ENCODE assay signal across 1 cellular context in the genomic region with DNA sequence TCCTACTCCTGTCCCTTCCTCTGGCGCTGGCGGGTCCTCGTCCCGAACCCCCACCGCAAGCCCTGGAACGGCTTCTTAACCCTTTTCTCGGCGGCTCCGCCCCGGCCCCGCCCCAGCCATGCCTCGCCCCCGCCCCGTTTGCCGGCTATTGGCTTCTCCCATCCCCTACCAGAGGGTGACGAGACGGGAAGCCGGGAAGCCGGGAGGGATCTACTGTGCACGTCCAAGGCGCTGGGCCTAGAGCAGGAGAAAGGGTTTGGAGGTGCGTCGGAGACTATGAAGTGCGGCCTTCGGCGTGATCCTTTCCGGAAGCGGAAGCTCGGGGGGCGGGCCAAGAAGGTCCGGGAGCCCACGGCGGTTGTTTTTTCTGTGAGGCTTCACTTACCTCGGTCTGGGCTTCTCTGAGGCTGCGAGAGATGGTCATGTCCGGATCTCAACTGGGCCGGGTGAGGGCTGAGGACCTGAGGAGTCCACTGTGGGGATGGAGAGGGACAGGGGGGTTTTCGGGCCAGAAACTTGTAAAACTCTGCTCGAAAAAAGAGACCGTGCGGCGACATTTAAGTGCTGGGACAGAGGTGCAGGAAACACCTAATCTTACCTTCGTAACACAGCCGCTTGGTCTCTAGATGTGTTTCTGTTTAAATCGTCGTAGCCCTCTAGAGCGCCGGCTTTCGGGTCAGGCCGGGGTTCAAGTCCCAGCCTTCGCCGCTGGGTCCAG.
TF ChIP-seq lines count a peak whose summit lies in the region.

No MANE protein-coding gene starts in this region.

TF ChIP-seq in SK-N-SH, 30 proteins besides CTCF, POLR2A, EP300 and RAD21:
- TF ChIP-seq SIN3A (IDR thresholded peaks at IDR 0.05; ENCODE audit: borderline replicate concordance, low read depth, low read length) (peak; percentile 43; the same call in 1 of the 2 replicates), YY1 (IDR thresholded peaks at IDR 0.05; ENCODE audit: low read depth) (peak; percentile 61; the same call in 1 of the 2 replicates), ELF1 (IDR thresholded peaks at IDR 0.05) (peak; percentile 67; the same call in 1 of the 2 replicates), RCOR1 (IDR thresholded peaks at IDR 0.05; ENCODE audit: low read length) (no peak), MEF2A (IDR thresholded peaks at IDR 0.05; ENCODE audit: borderline replicate concordance, low read depth) (no peak), POLR2AphosphoS5 (IDR thresholded peaks at IDR 0.05; ENCODE audit: low read depth, low read length) (peak; percentile 90), CHD2 (IDR thresholded peaks at IDR 0.05; ENCODE audit: low read length, partially characterized antibody) (peak; percentile 46), GABPA (IDR thresholded peaks at IDR 0.05; ENCODE audit: low read depth) (peak; percentile 88), JUND (IDR thresholded peaks at IDR 0.05) (no peak), TAF1 (IDR thresholded peaks at IDR 0.05; ENCODE audit: borderline replicate concordance, low read depth, low read length) (peak; percentile 72), MXI1 (IDR thresholded peaks at IDR 0.05; ENCODE audit: low read depth, low read length) (0 out of 2 replicates have a peak, but pooled peaks have one; percentile 67), FOSL2 (IDR thresholded peaks at IDR 0.05; ENCODE audit: borderline replicate concordance, low read depth) (no peak)
- TF ChIP-seq, protein P1, sequence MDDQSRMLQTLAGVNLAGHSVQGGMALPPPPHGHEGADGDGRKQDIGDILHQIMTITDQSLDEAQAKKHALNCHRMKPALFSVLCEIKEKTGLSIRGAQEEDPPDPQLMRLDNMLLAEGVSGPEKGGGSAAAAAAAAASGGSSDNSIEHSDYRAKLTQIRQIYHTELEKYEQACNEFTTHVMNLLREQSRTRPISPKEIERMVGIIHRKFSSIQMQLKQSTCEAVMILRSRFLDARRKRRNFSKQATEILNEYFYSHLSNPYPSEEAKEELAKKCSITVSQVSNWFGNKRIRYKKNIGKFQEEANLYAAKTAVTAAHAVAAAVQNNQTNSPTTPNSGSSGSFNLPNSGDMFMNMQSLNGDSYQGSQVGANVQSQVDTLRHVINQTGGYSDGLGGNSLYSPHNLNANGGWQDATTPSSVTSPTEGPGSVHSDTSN (IDR thresholded peaks at IDR 0.05), result 0 out of 2 replicates have a peak, but pooled peaks have one; percentile 14
- TF ChIP-seq, protein P2, sequence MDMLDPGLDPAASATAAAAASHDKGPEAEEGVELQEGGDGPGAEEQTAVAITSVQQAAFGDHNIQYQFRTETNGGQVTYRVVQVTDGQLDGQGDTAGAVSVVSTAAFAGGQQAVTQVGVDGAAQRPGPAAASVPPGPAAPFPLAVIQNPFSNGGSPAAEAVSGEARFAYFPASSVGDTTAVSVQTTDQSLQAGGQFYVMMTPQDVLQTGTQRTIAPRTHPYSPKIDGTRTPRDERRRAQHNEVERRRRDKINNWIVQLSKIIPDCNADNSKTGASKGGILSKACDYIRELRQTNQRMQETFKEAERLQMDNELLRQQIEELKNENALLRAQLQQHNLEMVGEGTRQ (IDR thresholded peaks at IDR 0.05; ENCODE audit: borderline replicate concordance, low read depth, low read length), result no peak
- TF ChIP-seq, protein P3, sequence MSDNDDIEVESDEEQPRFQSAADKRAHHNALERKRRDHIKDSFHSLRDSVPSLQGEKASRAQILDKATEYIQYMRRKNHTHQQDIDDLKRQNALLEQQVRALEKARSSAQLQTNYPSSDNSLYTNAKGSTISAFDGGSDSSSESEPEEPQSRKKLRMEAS (IDR thresholded peaks at IDR 0.05; ENCODE audit: low read depth), result peak; percentile 98
- TF ChIP-seq, protein P4, sequence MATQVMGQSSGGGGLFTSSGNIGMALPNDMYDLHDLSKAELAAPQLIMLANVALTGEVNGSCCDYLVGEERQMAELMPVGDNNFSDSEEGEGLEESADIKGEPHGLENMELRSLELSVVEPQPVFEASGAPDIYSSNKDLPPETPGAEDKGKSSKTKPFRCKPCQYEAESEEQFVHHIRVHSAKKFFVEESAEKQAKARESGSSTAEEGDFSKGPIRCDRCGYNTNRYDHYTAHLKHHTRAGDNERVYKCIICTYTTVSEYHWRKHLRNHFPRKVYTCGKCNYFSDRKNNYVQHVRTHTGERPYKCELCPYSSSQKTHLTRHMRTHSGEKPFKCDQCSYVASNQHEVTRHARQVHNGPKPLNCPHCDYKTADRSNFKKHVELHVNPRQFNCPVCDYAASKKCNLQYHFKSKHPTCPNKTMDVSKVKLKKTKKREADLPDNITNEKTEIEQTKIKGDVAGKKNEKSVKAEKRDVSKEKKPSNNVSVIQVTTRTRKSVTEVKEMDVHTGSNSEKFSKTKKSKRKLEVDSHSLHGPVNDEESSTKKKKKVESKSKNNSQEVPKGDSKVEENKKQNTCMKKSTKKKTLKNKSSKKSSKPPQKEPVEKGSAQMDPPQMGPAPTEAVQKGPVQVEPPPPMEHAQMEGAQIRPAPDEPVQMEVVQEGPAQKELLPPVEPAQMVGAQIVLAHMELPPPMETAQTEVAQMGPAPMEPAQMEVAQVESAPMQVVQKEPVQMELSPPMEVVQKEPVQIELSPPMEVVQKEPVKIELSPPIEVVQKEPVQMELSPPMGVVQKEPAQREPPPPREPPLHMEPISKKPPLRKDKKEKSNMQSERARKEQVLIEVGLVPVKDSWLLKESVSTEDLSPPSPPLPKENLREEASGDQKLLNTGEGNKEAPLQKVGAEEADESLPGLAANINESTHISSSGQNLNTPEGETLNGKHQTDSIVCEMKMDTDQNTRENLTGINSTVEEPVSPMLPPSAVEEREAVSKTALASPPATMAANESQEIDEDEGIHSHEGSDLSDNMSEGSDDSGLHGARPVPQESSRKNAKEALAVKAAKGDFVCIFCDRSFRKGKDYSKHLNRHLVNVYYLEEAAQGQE (IDR thresholded peaks at IDR 0.05; ENCODE audit: low read depth, low read length), result peak; percentile 16; the same call in 1 of the 2 replicates
